ENCODE assay signal across 14 cellular contexts in genomic region chr7:143437568-143437967, GRCh38. TPM values are rescaled to one million over a fixed set of nuclear protein-coding genes. Genes with fewer than 3 reads are reported as not detected.
A peak's percentile ranks its signal among the peaks of the same experiment; 100 is the strongest.
DNase-seq lines count a peak whose midpoint lies in the region; ATAC-seq and TF ChIP-seq lines count a peak whose summit lies in the region.
"Had no signal": no experiment of that assay in that cellular context is flagged by ENCODE, and none has a peak within 500 bp of the region (broad histone marks: within the 10 kb centered on the region; RNA-seq: fewer than 3 reads in every experiment).

No MANE protein-coding gene starts in this region.

- H3K4me3 ChIP-seq in dorsolateral prefrontal cortex: no peak overlapping the region
- H3K4me3 ChIP-seq: body of pancreas had no signal

- peaks cover 0 to 14% (median 0%) of the 10 kb centered on the region in 45 donors for H3K27me3 ChIP-seq in dorsolateral prefrontal cortex
- H3K27me3 ChIP-seq: body of pancreas had no signal

- ATAC-seq in GM19025 (IDR thresholded peaks at IDR 0.05; ENCODE audit: low read depth, unreplicated experiment) (peak; percentile 46), HG02571 (IDR thresholded peaks at IDR 0.05; ENCODE audit: unreplicated experiment) (peak; percentile 15), left lobe of liver (peak; percentile 11)
- ATAC-seq: body of pancreas had no signal

- TF ChIP-seq CTCF in dorsolateral prefrontal cortex (IDR thresholded peaks at IDR 0.05 in 54 of 56, conservative IDR thresholded peaks at IDR 0.05 in 2 of 56; ENCODE audit: low read depth in 1 of 56, partially characterized antibody in 56 of 56): no peak

- no peak overlapping the region for H3K27ac ChIP-seq in dorsolateral prefrontal cortex
- H3K27ac ChIP-seq: body of pancreas, epithelial cell of prostate had no signal

- intact Hi-C loops in dorsolateral prefrontal cortex (cut with DNase I): no loop called here

- DNase-seq in RPMI8226 (peak; percentile 48), left lobe of liver (ENCODE audit: low spot score) (no peak), kidney glomerular epithelial cell (lab: John Stamatoyannopoulos, UW) (no peak), dorsolateral prefrontal cortex (no peak), SKM-1 (lab: John Stamatoyannopoulos, UW; ENCODE audit: unreplicated experiment) (no peak), putamen (ENCODE audit: low spot score) (no peak)
- DNase-seq: body of pancreas; CD8-positive, alpha-beta memory T cell; NCI-H187 treated with DMSO at 0.1 percent for 48 hours had no signal

RNA-seq across cellular contexts. Expression of gene TAS2R60, which starts 5.7 kb away (rescaled TPM):
- total RNA-seq in left lobe of liver (0.38 TPM), dorsolateral prefrontal cortex (under 1 TPM in 9 of 120 experiments, not detected in 111; 0.48 to 0.93 (median 0.86) TPM)
- total RNA-seq: body of pancreas; CD8-positive, alpha-beta memory T cell; osteocyte had no signal

RNA-seq across cellular contexts. Expression of gene EPHA1, which starts 28.9 kb away (rescaled TPM):
- total RNA-seq in left lobe of liver: 39.6 TPM
- total RNA-seq in dorsolateral prefrontal cortex: 1 to 10 TPM in 16 of 120 experiments, under 1 TPM in 70, not detected in 34; 0.17 to 2.5 (median 0.62) TPM
- total RNA-seq: osteocyte had no signal

RNA-seq across cellular contexts. Expression of gene TAS2R41, which starts 40.1 kb away (rescaled TPM):
- total RNA-seq in left lobe of liver (0.45 TPM), dorsolateral prefrontal cortex (under 1 TPM in 2 of 120 experiments, not detected in 118; 0.52 to 0.73 TPM)
- total RNA-seq: body of pancreas; CD8-positive, alpha-beta memory T cell; mesenteric fat pad; osteocyte had no signal

RNA-seq across cellular contexts. Expression of gene ZYX, which starts 56.4 kb away (rescaled TPM):
- total RNA-seq in left lobe of liver (33.8 TPM), dorsolateral prefrontal cortex (100 to 1,000 TPM in 70 of 120 experiments, 10 to 100 TPM in 50; 67.5 to 174 (median 103) TPM)

Comparison
In these comparisons a context has a peak if more than half of its experiments do, and no peak if none do; other contexts are left out.
1. RNA of gene EPHA1, which starts 28.9 kb away (total RNA-seq): 39.6 TPM in left lobe of liver (single experiment); 0.17 to 2.5 TPM in dorsolateral prefrontal cortex; every median in the first group is over 10 times any median in the second.
2. Peak in every context shown above with its lines, with median percentiles within 50 percentile points of each other: ATAC-seq.